8 cellular contexts compared by ENCODE assay signal in genomic region chr7:901388-902154, GRCh38.
DNase-seq lines count a peak whose midpoint lies in the region; ATAC-seq and FAIRE-seq lines count a peak whose summit lies in the region.

No MANE protein-coding gene starts in this region.

- H3K4me3 ChIP-seq in iPS-18c (ENCODE audit: insufficient read depth, low read depth, low read length) = peak overlapping the region; percentile 24; the same call in 1 of the 2 replicates

- FAIRE-seq in HTR-8/SVneo (lab: Jason Lieb, UNC) = peak; percentile 89

- DNase-seq in DMS 273 (lab: John Stamatoyannopoulos, UW; ENCODE audit: unreplicated experiment) (peak; percentile 96), HTR-8/SVneo (ENCODE audit: insufficient read length, low spot score) (peak; percentile 97), RKO (ENCODE audit: low spot score) (peak; percentile 78), astrocyte of the hippocampus (ENCODE audit: low read depth, low spot score) (peak; percentile 68)
- DNase-seq in stimulated activated CD4-positive, alpha-beta T cell treated with anti-CD3 and anti-CD28 coated beads, Interleukin-15, amount 100 ng/mL, for 48 hours (ENCODE audit: low read depth in 2 of 2) = peak; percentile 35 to 41

- ATAC-seq in GM18519 (IDR thresholded peaks at IDR 0.05; ENCODE audit: low FRiP score, unreplicated experiment) (no peak), GM18907 (IDR thresholded peaks at IDR 0.05; ENCODE audit: unreplicated experiment) (no peak)

- no peaks in the 10 kb centered on the region for H3K9me3 ChIP-seq in iPS-18c (ENCODE audit: control insufficient read depth, insufficient read depth, low read length)

Comparison
In these comparisons a context has a peak if more than half of its experiments do, and no peak if none do; other contexts are left out.
1. DNase-seq: peak in every context shown above with its lines; median percentile 97 in HTR-8/SVneo; 96 in DMS 273; 78 in RKO; 68 in astrocyte of the hippocampus; 38 in stimulated activated CD4-positive, alpha-beta T cell treated with anti-CD3 and anti-CD28 coated beads, Interleukin-15, amount 100 ng/mL, for 48 hours.